Comparison of ENCODE assay signal across 11 cellular contexts in genomic region chr2:182951948-182952663, GRCh38.
DNase-seq lines count a peak whose midpoint lies in the region; ATAC-seq and TF ChIP-seq lines count a peak whose summit lies in the region.
"Had no signal": no experiment of that assay in that cellular context is flagged by ENCODE, and none has a peak within 500 bp of the region (broad histone marks: within the 10 kb centered on the region; RNA-seq: fewer than 3 reads in every experiment).

No MANE protein-coding gene starts in this region.

- H3K36me3 ChIP-seq in right atrium auricular region, result peaks cover 26% of the 10 kb centered on the region

- no peak for TF ChIP-seq CTCF in right atrium auricular region (IDR thresholded peaks at IDR 0.05)

- ATAC-seq in GM18907 (IDR thresholded peaks at IDR 0.05; ENCODE audit: unreplicated experiment), result peak; percentile 58
- ATAC-seq in GM21717 (IDR thresholded peaks at IDR 0.05; ENCODE audit: unreplicated experiment), result peak; percentile 82
- ATAC-seq in HG03442 (IDR thresholded peaks at IDR 0.05; ENCODE audit: unreplicated experiment), result peak; percentile 73

- H3K27ac ChIP-seq in right atrium auricular region, result no peak overlapping the region

- H3K9me3 ChIP-seq in right atrium auricular region, result no peaks in the 10 kb centered on the region

- peaks cover 0 to 6% of the 10 kb centered on the region in 2 donors for H3K4me1 ChIP-seq in right atrium auricular region

- DNase-seq in fibroblast of peridontal ligament (ENCODE audit: extremely low read depth) (peak; percentile 53), islet precursor cell (no peak), mucosa of gallbladder (ENCODE audit: low spot score) (no peak), right atrium auricular region (ENCODE audit: low spot score) (no peak)
- DNase-seq in effector CD8-positive, alpha-beta T cell (lab: John Stamatoyannopoulos, UW), result no peak
- DNase-seq: activated CD4-positive, CD25-positive, alpha-beta regulatory T cell; COR-L47; SHP77 had no signal

- no peaks in the 10 kb centered on the region for H3K27me3 ChIP-seq in right atrium auricular region

- H3K4me3 ChIP-seq in right atrium auricular region, result no peak overlapping the region
